Comparison of ENCODE assay signal across 1 cellular context in the genomic region with DNA sequence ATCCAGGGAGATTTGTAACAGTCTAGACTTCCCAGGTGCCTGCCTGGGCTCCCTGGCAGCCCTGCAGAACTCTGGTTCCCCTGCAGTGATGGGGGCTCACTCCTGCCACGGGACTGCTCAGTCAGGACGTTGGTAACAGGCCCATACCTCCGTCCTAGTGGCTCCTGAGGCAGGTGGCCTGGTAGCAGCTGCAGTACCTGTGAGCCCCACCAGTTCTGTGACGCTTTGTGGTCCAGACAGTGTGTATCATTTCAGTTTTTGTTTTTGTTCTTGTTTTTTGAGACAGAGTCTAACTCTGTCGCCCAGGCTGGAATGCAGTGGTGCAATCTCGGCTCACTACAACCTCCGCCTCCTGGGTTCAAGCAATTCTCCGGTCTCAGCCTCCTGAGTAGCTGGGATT.
TF ChIP-seq lines count a peak whose summit lies in the region.

No MANE protein-coding gene starts in this region.

TF ChIP-seq in GM23338, 12 proteins besides CTCF, POLR2A, EP300 and RAD21 (continued from another document):
- TF ChIP-seq NANOG (IDR thresholded peaks at IDR 0.05; ENCODE audit: borderline replicate concordance) (no peak), CREB1 (CRISPR knock-in tag; IDR thresholded peaks at IDR 0.05; ENCODE audit: low read depth) (no peak), POLR2AphosphoS5 (IDR thresholded peaks at IDR 0.05; ENCODE audit: low read depth) (no peak), JUNB (IDR thresholded peaks at IDR 0.05; ENCODE audit: unreplicated experiment) (no peak), ZNF114 (CRISPR knock-in tag; IDR thresholded peaks at IDR 0.05) (no peak), EZH2 (IDR thresholded peaks at IDR 0.05; ENCODE audit: low read depth, unreplicated experiment) (no peak)
- TF ChIP-seq, protein P1, sequence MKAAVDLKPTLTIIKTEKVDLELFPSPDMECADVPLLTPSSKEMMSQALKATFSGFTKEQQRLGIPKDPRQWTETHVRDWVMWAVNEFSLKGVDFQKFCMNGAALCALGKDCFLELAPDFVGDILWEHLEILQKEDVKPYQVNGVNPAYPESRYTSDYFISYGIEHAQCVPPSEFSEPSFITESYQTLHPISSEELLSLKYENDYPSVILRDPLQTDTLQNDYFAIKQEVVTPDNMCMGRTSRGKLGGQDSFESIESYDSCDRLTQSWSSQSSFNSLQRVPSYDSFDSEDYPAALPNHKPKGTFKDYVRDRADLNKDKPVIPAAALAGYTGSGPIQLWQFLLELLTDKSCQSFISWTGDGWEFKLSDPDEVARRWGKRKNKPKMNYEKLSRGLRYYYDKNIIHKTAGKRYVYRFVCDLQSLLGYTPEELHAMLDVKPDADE (IDR thresholded peaks at IDR 0.05), result no peak
- TF ChIP-seq, protein P2, sequence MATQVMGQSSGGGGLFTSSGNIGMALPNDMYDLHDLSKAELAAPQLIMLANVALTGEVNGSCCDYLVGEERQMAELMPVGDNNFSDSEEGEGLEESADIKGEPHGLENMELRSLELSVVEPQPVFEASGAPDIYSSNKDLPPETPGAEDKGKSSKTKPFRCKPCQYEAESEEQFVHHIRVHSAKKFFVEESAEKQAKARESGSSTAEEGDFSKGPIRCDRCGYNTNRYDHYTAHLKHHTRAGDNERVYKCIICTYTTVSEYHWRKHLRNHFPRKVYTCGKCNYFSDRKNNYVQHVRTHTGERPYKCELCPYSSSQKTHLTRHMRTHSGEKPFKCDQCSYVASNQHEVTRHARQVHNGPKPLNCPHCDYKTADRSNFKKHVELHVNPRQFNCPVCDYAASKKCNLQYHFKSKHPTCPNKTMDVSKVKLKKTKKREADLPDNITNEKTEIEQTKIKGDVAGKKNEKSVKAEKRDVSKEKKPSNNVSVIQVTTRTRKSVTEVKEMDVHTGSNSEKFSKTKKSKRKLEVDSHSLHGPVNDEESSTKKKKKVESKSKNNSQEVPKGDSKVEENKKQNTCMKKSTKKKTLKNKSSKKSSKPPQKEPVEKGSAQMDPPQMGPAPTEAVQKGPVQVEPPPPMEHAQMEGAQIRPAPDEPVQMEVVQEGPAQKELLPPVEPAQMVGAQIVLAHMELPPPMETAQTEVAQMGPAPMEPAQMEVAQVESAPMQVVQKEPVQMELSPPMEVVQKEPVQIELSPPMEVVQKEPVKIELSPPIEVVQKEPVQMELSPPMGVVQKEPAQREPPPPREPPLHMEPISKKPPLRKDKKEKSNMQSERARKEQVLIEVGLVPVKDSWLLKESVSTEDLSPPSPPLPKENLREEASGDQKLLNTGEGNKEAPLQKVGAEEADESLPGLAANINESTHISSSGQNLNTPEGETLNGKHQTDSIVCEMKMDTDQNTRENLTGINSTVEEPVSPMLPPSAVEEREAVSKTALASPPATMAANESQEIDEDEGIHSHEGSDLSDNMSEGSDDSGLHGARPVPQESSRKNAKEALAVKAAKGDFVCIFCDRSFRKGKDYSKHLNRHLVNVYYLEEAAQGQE (IDR thresholded peaks at IDR 0.05; ENCODE audit: unreplicated experiment), result no peak
- TF ChIP-seq, protein P3, sequence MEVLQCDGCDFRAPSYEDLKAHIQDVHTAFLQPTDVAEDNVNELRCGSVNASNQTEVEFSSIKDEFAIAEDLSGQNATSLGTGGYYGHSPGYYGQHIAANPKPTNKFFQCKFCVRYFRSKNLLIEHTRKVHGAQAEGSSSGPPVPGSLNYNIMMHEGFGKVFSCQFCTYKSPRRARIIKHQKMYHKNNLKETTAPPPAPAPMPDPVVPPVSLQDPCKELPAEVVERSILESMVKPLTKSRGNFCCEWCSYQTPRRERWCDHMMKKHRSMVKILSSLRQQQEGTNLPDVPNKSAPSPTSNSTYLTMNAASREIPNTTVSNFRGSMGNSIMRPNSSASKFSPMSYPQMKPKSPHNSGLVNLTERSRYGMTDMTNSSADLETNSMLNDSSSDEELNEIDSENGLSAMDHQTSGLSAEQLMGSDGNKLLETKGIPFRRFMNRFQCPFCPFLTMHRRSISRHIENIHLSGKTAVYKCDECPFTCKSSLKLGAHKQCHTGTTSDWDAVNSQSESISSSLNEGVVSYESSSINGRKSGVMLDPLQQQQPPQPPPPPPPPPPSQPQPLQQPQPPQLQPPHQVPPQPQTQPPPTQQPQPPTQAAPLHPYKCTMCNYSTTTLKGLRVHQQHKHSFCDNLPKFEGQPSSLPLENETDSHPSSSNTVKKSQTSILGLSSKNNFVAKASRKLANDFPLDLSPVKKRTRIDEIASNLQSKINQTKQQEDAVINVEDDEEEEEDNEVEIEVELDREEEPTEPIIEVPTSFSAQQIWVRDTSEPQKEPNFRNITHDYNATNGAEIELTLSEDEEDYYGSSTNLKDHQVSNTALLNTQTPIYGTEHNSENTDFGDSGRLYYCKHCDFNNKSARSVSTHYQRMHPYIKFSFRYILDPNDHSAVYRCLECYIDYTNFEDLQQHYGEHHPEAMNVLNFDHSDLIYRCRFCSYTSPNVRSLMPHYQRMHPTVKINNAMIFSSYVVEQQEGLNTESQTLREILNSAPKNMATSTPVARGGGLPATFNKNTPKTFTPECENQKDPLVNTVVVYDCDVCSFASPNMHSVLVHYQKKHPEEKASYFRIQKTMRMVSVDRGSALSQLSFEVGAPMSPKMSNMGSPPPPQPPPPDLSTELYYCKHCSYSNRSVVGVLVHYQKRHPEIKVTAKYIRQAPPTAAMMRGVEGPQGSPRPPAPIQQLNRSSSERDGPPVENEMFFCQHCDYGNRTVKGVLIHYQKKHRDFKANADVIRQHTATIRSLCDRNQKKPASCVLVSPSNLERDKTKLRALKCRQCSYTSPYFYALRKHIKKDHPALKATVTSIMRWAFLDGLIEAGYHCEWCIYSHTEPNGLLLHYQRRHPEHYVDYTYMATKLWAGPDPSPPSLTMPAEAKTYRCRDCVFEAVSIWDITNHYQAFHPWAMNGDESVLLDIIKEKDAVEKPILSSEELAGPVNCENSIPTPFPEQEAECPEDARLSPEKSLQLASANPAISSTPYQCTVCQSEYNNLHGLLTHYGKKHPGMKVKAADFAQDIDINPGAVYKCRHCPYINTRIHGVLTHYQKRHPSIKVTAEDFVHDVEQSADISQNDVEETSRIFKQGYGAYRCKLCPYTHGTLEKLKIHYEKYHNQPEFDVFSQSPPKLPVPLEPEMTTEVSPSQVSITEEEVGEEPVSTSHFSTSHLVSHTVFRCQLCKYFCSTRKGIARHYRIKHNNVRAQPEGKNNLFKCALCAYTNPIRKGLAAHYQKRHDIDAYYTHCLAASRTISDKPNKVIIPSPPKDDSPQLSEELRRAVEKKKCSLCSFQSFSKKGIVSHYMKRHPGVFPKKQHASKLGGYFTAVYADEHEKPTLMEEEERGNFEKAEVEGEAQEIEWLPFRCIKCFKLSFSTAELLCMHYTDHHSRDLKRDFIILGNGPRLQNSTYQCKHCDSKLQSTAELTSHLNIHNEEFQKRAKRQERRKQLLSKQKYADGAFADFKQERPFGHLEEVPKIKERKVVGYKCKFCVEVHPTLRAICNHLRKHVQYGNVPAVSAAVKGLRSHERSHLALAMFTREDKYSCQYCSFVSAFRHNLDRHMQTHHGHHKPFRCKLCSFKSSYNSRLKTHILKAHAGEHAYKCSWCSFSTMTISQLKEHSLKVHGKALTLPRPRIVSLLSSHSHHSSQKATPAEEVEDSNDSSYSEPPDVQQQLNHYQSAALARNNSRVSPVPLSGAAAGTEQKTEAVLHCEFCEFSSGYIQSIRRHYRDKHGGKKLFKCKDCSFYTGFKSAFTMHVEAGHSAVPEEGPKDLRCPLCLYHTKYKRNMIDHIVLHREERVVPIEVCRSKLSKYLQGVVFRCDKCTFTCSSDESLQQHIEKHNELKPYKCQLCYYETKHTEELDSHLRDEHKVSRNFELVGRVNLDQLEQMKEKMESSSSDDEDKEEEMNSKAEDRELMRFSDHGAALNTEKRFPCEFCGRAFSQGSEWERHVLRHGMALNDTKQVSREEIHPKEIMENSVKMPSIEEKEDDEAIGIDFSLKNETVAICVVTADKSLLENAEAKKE (CRISPR knock-in tag; IDR thresholded peaks at IDR 0.05), result no peak
